ENCODE assay signal across 8 cellular contexts in the genomic region with DNA sequence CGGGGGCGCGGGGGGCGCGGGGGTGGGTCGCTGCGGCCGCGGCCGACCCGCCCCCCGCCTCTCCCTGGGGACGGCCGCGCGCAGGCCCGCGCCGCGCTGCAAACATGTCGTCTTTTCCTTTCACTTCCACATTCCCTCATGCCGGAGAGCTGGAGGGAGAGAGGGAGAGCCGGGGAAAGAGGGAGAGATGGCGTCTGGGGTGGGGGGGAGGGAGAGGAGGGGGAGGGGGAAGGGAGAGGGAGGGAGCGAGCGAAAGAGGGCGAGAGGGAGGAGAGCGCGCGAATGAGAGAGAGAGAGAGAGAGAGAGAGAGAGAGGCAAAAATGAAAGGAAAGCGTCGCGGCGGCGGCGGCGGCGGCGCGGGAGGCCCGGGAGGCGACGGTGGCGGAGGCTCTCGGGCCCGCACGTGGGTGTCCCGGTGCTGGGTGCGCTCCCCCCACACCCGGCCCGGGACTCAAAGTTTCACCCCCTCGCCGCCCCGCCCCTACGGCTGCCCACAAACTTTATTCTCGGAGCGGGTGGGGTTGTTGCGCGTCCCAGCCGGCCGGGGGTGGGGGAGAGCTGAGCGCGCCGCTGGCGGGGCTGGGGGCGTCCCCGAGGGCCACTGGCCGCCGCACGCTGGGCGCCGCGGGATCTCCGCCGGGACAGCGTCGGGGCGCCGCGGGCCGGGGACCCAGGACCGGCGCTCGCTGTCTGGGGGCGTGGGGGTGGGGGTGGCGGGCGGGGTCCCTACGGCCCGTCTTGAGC. TPM values are rescaled to one million over a fixed set of nuclear protein-coding genes. Genes with fewer than 3 reads are reported as not detected.
A peak's percentile ranks its signal among the peaks of the same experiment; 100 is the strongest.
DNase-seq lines count a peak whose midpoint lies in the region; ATAC-seq and TF ChIP-seq lines count a peak whose summit lies in the region.

No MANE protein-coding gene starts in this region.

- no peaks in the 10 kb centered on the region for H3K27me3 Mint-ChIP-seq in chondrocyte (ENCODE audit: low read depth)

- no peaks in the 10 kb centered on the region for H3K9me3 Mint-ChIP-seq in chondrocyte (ENCODE audit: low read depth)

- no peak for TF ChIP-seq CTCF in Loucy (conservative IDR thresholded peaks at IDR 0.05; ENCODE audit: low read length)
- peak; percentile 18 for TF ChIP-seq CTCF in chondrocyte (IDR thresholded peaks at IDR 0.05)

- peaks cover 51% of the 10 kb centered on the region for H3K4me1 ChIP-seq in Loucy (ENCODE audit: insufficient read depth, low read length, poor library complexity, severe bottlenecking)

- peak overlapping the region; percentile 79 for H3K4me3 Mint-ChIP-seq in chondrocyte (ENCODE audit: unreplicated experiment)

- no peak for ATAC-seq in GM21717 (IDR thresholded peaks at IDR 0.05; ENCODE audit: unreplicated experiment)

- DNase-seq in Ammon's horn (ENCODE audit: low spot score) (peak; percentile 40), GM19240 (ENCODE audit: insufficient read length, low spot score) (peak; percentile 52), chondrocyte (ENCODE audit: low spot score) (no peak), kidney tubule cell (ENCODE audit: low spot score) (peak; percentile 62)
- peak; percentile 67 for DNase-seq in activated CD4-positive, CD25-positive, alpha-beta regulatory T cell treated with anti-CD3 and anti-CD28 coated beads, Interleukin-2, amount 50 U/mL, for 72 hours
- peak; percentile 43 to 54 for DNase-seq in stimulated activated CD4-positive, alpha-beta T cell treated with anti-CD3 and anti-CD28 coated beads, Interleukin-2, amount 100 ng/mL, for 48 hours

- H3K27ac Mint-ChIP-seq in chondrocyte (ENCODE audit: unreplicated experiment): peak overlapping the region; percentile 36

- H3K36me3 Mint-ChIP-seq in chondrocyte (ENCODE audit: low read depth): no peaks in the 10 kb centered on the region

- peaks cover 3% of the 10 kb centered on the region; the same call in 1 of the 2 replicates for H3F3A ChIP-seq in Loucy (ENCODE audit: low read depth)

- H3K4me1 Mint-ChIP-seq in chondrocyte (ENCODE audit: low read depth): peaks cover 30% of the 10 kb centered on the region

- no peaks in the 10 kb centered on the region for H3K27me3 ChIP-seq in Loucy (ENCODE audit: insufficient read depth, low read length, poor library complexity, severe bottlenecking)

- H3K9ac ChIP-seq in Loucy (ENCODE audit: low read depth, low read length, poor library complexity, severe bottlenecking): peak overlapping the region; percentile 74

- peaks cover 19% of the 10 kb centered on the region for H4K20me1 ChIP-seq in Loucy (ENCODE audit: insufficient read depth, low read length, poor library complexity, severe bottlenecking)

- no peaks in the 10 kb centered on the region for H3K9me3 ChIP-seq in Loucy (ENCODE audit: insufficient read depth, low read depth, low read length)

- H3K4me2 ChIP-seq in Loucy (ENCODE audit: low read depth, low read length, poor library complexity, severe bottlenecking): peak overlapping the region; percentile 71

- no peaks in the 10 kb centered on the region for H3K36me3 ChIP-seq in Loucy (ENCODE audit: insufficient read depth, low read length)

- peak overlapping the region; percentile 73 for H2AFZ ChIP-seq in Loucy (ENCODE audit: low read length)

- H3K4me3 ChIP-seq in Loucy (ENCODE audit: low read length, poor library complexity, severe bottlenecking): peak overlapping the region; percentile 73

- H3K9me2 ChIP-seq in Loucy (replicated peaks; ENCODE audit: low read depth, low read length): no peaks in the 10 kb centered on the region

- peaks cover 46% of the 10 kb centered on the region; the same call in 1 of the 2 replicates for H3K79me2 ChIP-seq in Loucy (ENCODE audit: insufficient read depth, low read length)

RNA-seq across cellular contexts. Expression of a gene that starts 0.7 kb away (rescaled TPM):
- 6.7 to 14.4 TPM (median 12.9 TPM) in 3 replicates for total RNA-seq in chondrocyte
